21 cellular contexts compared by ENCODE assay signal in genomic region chr1:245837741-245838140, GRCh38.
DNase-seq lines count a peak whose midpoint lies in the region; ATAC-seq, FAIRE-seq and TF ChIP-seq lines count a peak whose summit lies in the region.
"Had no signal": no experiment of that assay in that cellular context is flagged by ENCODE, and none has a peak within 500 bp of the region (broad histone marks: within the 10 kb centered on the region; RNA-seq: fewer than 3 reads in every experiment).

No MANE protein-coding gene starts in this region.

- ATAC-seq in HG02678 (IDR thresholded peaks at IDR 0.05; ENCODE audit: unreplicated experiment): no peak
- ATAC-seq in GM18870 (IDR thresholded peaks at IDR 0.05; ENCODE audit: unreplicated experiment): no peak
- ATAC-seq: activated CD8-positive, alpha-beta memory T cell treated with anti-CD3 and anti-CD28 coated beads, Interleukin-2, amount 10 ng/mL, durations not matched to agents 7 days and 5 days; GM23338 had no signal

- H3F3A ChIP-seq in neural progenitor cell (ENCODE audit: low read depth): no peaks in the 10 kb centered on the region

- H3K27ac Mint-ChIP-seq in neural progenitor cell: peak overlapping the region; percentile 31
- no peak overlapping the region for H3K27ac Mint-ChIP-seq in activated CD4-positive, alpha-beta T cell treated with anti-CD3 and anti-CD28 coated beads, Interleukin-2, amount 10 ng/mL, durations not matched to agents 7 days and 5 days
- H3K27ac Mint-ChIP-seq: activated CD8-positive, alpha-beta memory T cell treated with anti-CD3 and anti-CD28 coated beads, Interleukin-2, amount 10 ng/mL, durations not matched to agents 7 days and 5 days; IgD-negative memory B cell had no signal

- H3K4me3 Mint-ChIP-seq in neural progenitor cell: no peak overlapping the region
- H3K4me3 Mint-ChIP-seq in activated CD4-positive, alpha-beta T cell treated with anti-CD3 and anti-CD28 coated beads, Interleukin-2, amount 10 ng/mL, durations not matched to agents 7 days and 5 days: no peak overlapping the region
- H3K4me3 Mint-ChIP-seq: activated CD8-positive, alpha-beta memory T cell treated with anti-CD3 and anti-CD28 coated beads, Interleukin-2, amount 10 ng/mL, durations not matched to agents 7 days and 5 days; brain; GM23338; IgD-negative memory B cell had no signal

- H3K9me1 ChIP-seq in endothelial cell of umbilical vein (replicated peaks; ENCODE audit: control insufficient read depth, extremely low read depth, insufficient read depth, low read length): no peaks in the 10 kb centered on the region

- no peaks in the 10 kb centered on the region for H3K9me3 Mint-ChIP-seq in neural progenitor cell
- no peaks in the 10 kb centered on the region for H3K9me3 Mint-ChIP-seq in activated CD4-positive, alpha-beta T cell treated with anti-CD3 and anti-CD28 coated beads, Interleukin-2, amount 10 ng/mL, durations not matched to agents 7 days and 5 days
- H3K9me3 Mint-ChIP-seq: brain, GM23338, IgD-negative memory B cell had no signal

- TF ChIP-seq CTCF in endothelial cell of umbilical vein (IDR thresholded peaks at IDR 0.05; ENCODE audit: extremely low read depth in 1 of 2, insufficient read depth in 1 of 2, low read depth in 1 of 2, low read length in 2 of 2) (no peak), neural progenitor cell (IDR thresholded peaks at IDR 0.05) (no peak)

- H3K4me2 ChIP-seq in endothelial cell of umbilical vein (ENCODE audit: insufficient read depth, low read length): no peak overlapping the region
- no peak overlapping the region for H3K4me2 ChIP-seq in neural progenitor cell
- H3K4me2 ChIP-seq: BLaER1, GM23338, PC-9 had no signal

- no peaks in the 10 kb centered on the region for H3K79me2 ChIP-seq in endothelial cell of umbilical vein (ENCODE audit: control insufficient read depth, insufficient read depth, low read length)
- no peaks in the 10 kb centered on the region for H3K79me2 ChIP-seq in neural progenitor cell (ENCODE audit: low read depth)

- DNase-seq in GM03348 (ENCODE audit: low spot score) (peak; percentile 69), RCC 7860 (ENCODE audit: low spot score) (peak; percentile 45), endothelial cell of umbilical vein (ENCODE audit: low read depth, low spot score) (peak; percentile 22), neural progenitor cell (ENCODE audit: low spot score) (no peak), NAMALWA (ENCODE audit: low spot score) (no peak)
- DNase-seq in activated CD4-positive, alpha-beta T cell treated with anti-CD3 and anti-CD28 coated beads, Interleukin-2, amount 10 ng/mL, durations not matched to agents 7 days and 5 days: no peak
- DNase-seq: activated CD8-positive, alpha-beta memory T cell treated with anti-CD3 and anti-CD28 coated beads, Interleukin-2, amount 10 ng/mL, durations not matched to agents 7 days and 5 days; activated gamma-delta T cell treated with Interleukin-2 at 50 U/mL for 16 hours; DMS153; effector CD8-positive, alpha-beta T cell; NCI-H446 treated with DMSO at 0.1 percent for 48 hours; ovary; PC-9; stimulated activated naive CD4-positive, alpha-beta T cell had no signal

- H2AFZ ChIP-seq in endothelial cell of umbilical vein (ENCODE audit: low read depth, low read length) (no peak overlapping the region), neural progenitor cell (replicated peaks) (no peak overlapping the region)
- H2AFZ ChIP-seq: GM23338, PC-9 had no signal

- dilution Hi-C loops in endothelial cell of umbilical vein (cut with MboI; ENCODE audit: extremely low pct_ligation_motif_present, low sequenced_read_pairs): no loop called here

- H3K36me3 ChIP-seq in endothelial cell of umbilical vein (ENCODE audit: control insufficient read depth in 2 of 2, extremely low read depth in 1 of 2, insufficient read depth in 2 of 2, low read length in 2 of 2) (no peaks in the 10 kb centered on the region), neural progenitor cell (no peaks in the 10 kb centered on the region)
- H3K36me3 ChIP-seq: ovary had no signal

- TF ChIP-seq POLR2A in endothelial cell of umbilical vein (IDR thresholded peaks at IDR 0.05; ENCODE audit: low read depth, low read length): no peak

- H3K9me3 ChIP-seq in endothelial cell of umbilical vein (replicated peaks; ENCODE audit: control insufficient read depth, insufficient read depth, low read length) (no peaks in the 10 kb centered on the region), neural progenitor cell (ENCODE audit: low read depth) (no peaks in the 10 kb centered on the region)
- H3K9me3 ChIP-seq: BLaER1, ovary had no signal

- H3K27me3 ChIP-seq in endothelial cell of umbilical vein (ENCODE audit: control insufficient read depth in 2 of 2, insufficient read depth in 2 of 2, low read length in 2 of 2) (no peaks in the 10 kb centered on the region), neural progenitor cell (no peaks in the 10 kb centered on the region)
- H3K27me3 ChIP-seq: BLaER1, ovary had no signal

- FAIRE-seq in RCC 7860 (lab: Jason Lieb, UNC) (peak; percentile 71), endothelial cell of umbilical vein (lab: Jason Lieb, UNC) (no peak)

- H3K4me1 ChIP-seq in endothelial cell of umbilical vein (ENCODE audit: control insufficient read depth, extremely low read depth, insufficient read depth, low read length) (no peaks in the 10 kb centered on the region), neural progenitor cell (no peaks in the 10 kb centered on the region)

- peaks cover 5% of the 10 kb centered on the region for H3K27me3 Mint-ChIP-seq in neural progenitor cell (ENCODE audit: insufficient read depth, low read depth)
- H3K27me3 Mint-ChIP-seq in activated CD4-positive, alpha-beta T cell treated with anti-CD3 and anti-CD28 coated beads, Interleukin-2, amount 10 ng/mL, durations not matched to agents 7 days and 5 days: no peaks in the 10 kb centered on the region
- H3K27me3 Mint-ChIP-seq: activated CD8-positive, alpha-beta memory T cell treated with anti-CD3 and anti-CD28 coated beads, Interleukin-2, amount 10 ng/mL, durations not matched to agents 7 days and 5 days; brain; IgD-negative memory B cell had no signal

- CTCF ChIA-PET in endothelial cell of umbilical vein (lab: Charles Lee): no interaction called here
- CTCF ChIA-PET in activated CD4-positive, alpha-beta T cell treated with anti-CD3 and anti-CD28 coated beads, Interleukin-2, amount 10 ng/mL, durations not matched to agents 7 days and 5 days (lab: Charles Lee): no interaction called here

- H3K36me3 Mint-ChIP-seq in neural progenitor cell: peaks cover 4% of the 10 kb centered on the region
- no peaks in the 10 kb centered on the region for H3K36me3 Mint-ChIP-seq in activated CD4-positive, alpha-beta T cell treated with anti-CD3 and anti-CD28 coated beads, Interleukin-2, amount 10 ng/mL, durations not matched to agents 7 days and 5 days (ENCODE audit: low read depth)
- H3K36me3 Mint-ChIP-seq: activated CD8-positive, alpha-beta memory T cell treated with anti-CD3 and anti-CD28 coated beads, Interleukin-2, amount 10 ng/mL, durations not matched to agents 7 days and 5 days; brain; IgD-negative memory B cell had no signal

- no peak overlapping the region for H3K9ac ChIP-seq in endothelial cell of umbilical vein (replicated peaks; ENCODE audit: extremely low read depth, insufficient read depth, low read length)
- no peak overlapping the region for H3K9ac ChIP-seq in neural progenitor cell
- H3K9ac ChIP-seq: BLaER1 had no signal

- intact Hi-C loops in endothelial cell of umbilical vein (cut with micrococcal nuclease): no loop called here

- POLR2A ChIA-PET in endothelial cell of umbilical vein (lab: Charles Lee): no interaction called here
- POLR2A ChIA-PET in activated CD4-positive, alpha-beta T cell treated with anti-CD3 and anti-CD28 coated beads, Interleukin-2, amount 10 ng/mL, durations not matched to agents 7 days and 5 days (lab: Charles Lee): no interaction called here

- BruUV-seq in endothelial cell of umbilical vein (replicated peaks; lab: Mats Ljungman, UMichigan): no TSS peak

- H4K20me1 ChIP-seq in endothelial cell of umbilical vein (replicated peaks; ENCODE audit: control insufficient read depth, extremely low read depth, insufficient read depth, low read length) (no peaks in the 10 kb centered on the region), neural progenitor cell (ENCODE audit: low read depth) (no peaks in the 10 kb centered on the region)
- H4K20me1 ChIP-seq: BLaER1 had no signal

- H3K4me1 Mint-ChIP-seq in neural progenitor cell: peaks cover 34% of the 10 kb centered on the region
- no peaks in the 10 kb centered on the region for H3K4me1 Mint-ChIP-seq in activated CD4-positive, alpha-beta T cell treated with anti-CD3 and anti-CD28 coated beads, Interleukin-2, amount 10 ng/mL, durations not matched to agents 7 days and 5 days
- H3K4me1 Mint-ChIP-seq: activated CD8-positive, alpha-beta memory T cell treated with anti-CD3 and anti-CD28 coated beads, Interleukin-2, amount 10 ng/mL, durations not matched to agents 7 days and 5 days; IgD-negative memory B cell had no signal

- H3K4me3 ChIP-seq in endothelial cell of umbilical vein (replicated peaks in 1 of 3; ENCODE audit: insufficient read depth in 1 of 3, low read depth in 1 of 3, low read length in 3 of 3) (no peak overlapping the region), neural progenitor cell (no peak overlapping the region)
- H3K4me3 ChIP-seq: BLaER1, GM23338, ovary, PC-9 had no signal

- H3K27ac ChIP-seq in endothelial cell of umbilical vein (ENCODE audit: insufficient read depth, low read depth, low read length) (no peak overlapping the region), neural progenitor cell (no peak overlapping the region)
- H3K27ac ChIP-seq: BLaER1, ovary, PC-9, VCaP had no signal

TF ChIP-seq in endothelial cell of umbilical vein, 7 proteins besides CTCF, POLR2A, EP300 and RAD21:
- TF ChIP-seq GATA2 (IDR thresholded peaks at IDR 0.05; ENCODE audit: insufficient read depth, insufficient read length, low read depth, low read length) (no peak), POLR2AphosphoS5 (IDR thresholded peaks at IDR 0.05; ENCODE audit: insufficient read depth, low read depth, low read length) (no peak), JUN (IDR thresholded peaks at IDR 0.05; ENCODE audit: borderline replicate concordance, insufficient read depth, insufficient read length, low read depth) (no peak), MAX (IDR thresholded peaks at IDR 0.05; ENCODE audit: insufficient read depth, insufficient read length) (no peak), EZH2 (IDR thresholded peaks at IDR 0.05; ENCODE audit: borderline replicate concordance, low read depth, low read length, severe bottlenecking) (no peak), FOS (IDR thresholded peaks at IDR 0.05; ENCODE audit: borderline replicate concordance, insufficient read depth, low read length) (no peak), MYC (IDR thresholded peaks at IDR 0.05; ENCODE audit: low read depth, low read length) (no peak)

Comparison
In these comparisons a context has a peak if more than half of its experiments do, and no peak if none do; other contexts are left out.
1. DNase-seq: peak in GM03348 (single experiment), RCC 7860 (single experiment) and endothelial cell of umbilical vein (single experiment); none in neural progenitor cell (single experiment), NAMALWA (single experiment) and activated CD4-positive, alpha-beta T cell treated with anti-CD3 and anti-CD28 coated beads, Interleukin-2, amount 10 ng/mL, durations not matched to agents 7 days and 5 days (single experiment).